ENCODE assay signal across 12 cellular contexts in genomic region chr12:46609281-46609623, GRCh38.
DNase-seq lines count a peak whose midpoint lies in the region; ATAC-seq and TF ChIP-seq lines count a peak whose summit lies in the region.
"Had no signal": no experiment of that assay in that cellular context is flagged by ENCODE, and none has a peak within 500 bp of the region (broad histone marks: within the 10 kb centered on the region; RNA-seq: fewer than 3 reads in every experiment).

No MANE protein-coding gene starts in this region.

- H3K4me2 ChIP-seq in GM23338: no peak overlapping the region

- H3K9me3 Mint-ChIP-seq in activated T-helper 1 cell treated with anti-CD3 and anti-CD28 coated beads, Interleukin-12 subunit alpha, Interleukin-12 subunit beta, Interleukin-2, Interleukin-4 antibody, amounts not matched to agents 30 ng/mL and 10 ng/mL and 1 ng/mL, durations not matched to agents 14 hours and 24 hours and 36 hours: peaks cover 51% of the 10 kb centered on the region
- H3K9me3 Mint-ChIP-seq in osteocyte (ENCODE audit: unreplicated experiment): peaks cover under 1% of the 10 kb centered on the region
- peaks cover 6% of the 10 kb centered on the region for H3K9me3 Mint-ChIP-seq in GM23338

- H3K4me3 ChIP-seq in GM23338: no peak overlapping the region
- H3K4me3 ChIP-seq: HAP-1, right atrium auricular region had no signal

- peaks cover 36% of the 10 kb centered on the region for H3K36me3 Mint-ChIP-seq in activated T-helper 1 cell treated with anti-CD3 and anti-CD28 coated beads, Interleukin-12 subunit alpha, Interleukin-12 subunit beta, Interleukin-2, Interleukin-4 antibody, amounts not matched to agents 30 ng/mL and 10 ng/mL and 1 ng/mL, durations not matched to agents 14 hours and 24 hours and 36 hours (ENCODE audit: low read depth)
- H3K36me3 Mint-ChIP-seq in osteocyte (ENCODE audit: unreplicated experiment) (peaks cover 7% of the 10 kb centered on the region), GM23338 (ENCODE audit: low read depth) (peaks cover 6% of the 10 kb centered on the region)

- intact Hi-C loops in activated T-helper 1 cell treated with anti-CD3 and anti-CD28 coated beads, Interleukin-12 subunit alpha, Interleukin-12 subunit beta, Interleukin-2, Interleukin-4 antibody, amounts not matched to agents 30 ng/mL and 10 ng/mL and 1 ng/mL, durations not matched to agents 14 hours and 24 hours and 36 hours (cut with micrococcal nuclease): loop anchor here (1.0 to 5.0 kb wide), 3 partner anchors 59 to 227 kb away; no protein-coding TSS in a partner anchor

- ATAC-seq in GM23338: no peak

- POLR2A ChIA-PET in HEK293T (lab: Yijun Ruan, JAX): no interaction called here

- H3K9me2 ChIP-seq in GM23338 (ENCODE audit: insufficient read depth): peaks cover 10% of the 10 kb centered on the region; the same call in 1 of the 2 replicates

- no peak overlapping the region for H2AFZ ChIP-seq in GM23338

- no peaks in the 10 kb centered on the region for H3K27me3 ChIP-seq in GM23338 (ENCODE audit: insufficient read depth)
- H3K27me3 ChIP-seq: right atrium auricular region had no signal

- no peaks in the 10 kb centered on the region for H3K4me1 ChIP-seq in GM23338 (ENCODE audit: insufficient read depth)
- H3K4me1 ChIP-seq: HAP-1 had no signal

- no peaks in the 10 kb centered on the region for H3F3A ChIP-seq in GM23338 (replicated peaks; ENCODE audit: low read depth)

- no peaks in the 10 kb centered on the region for H3K36me3 ChIP-seq in GM23338 (ENCODE audit: insufficient read depth)
- H3K36me3 ChIP-seq: HAP-1, right atrium auricular region had no signal

- DNase-seq in DMS153 treated with DMSO at 0.1 percent for 48 hours (lab: John Stamatoyannopoulos, UW; ENCODE audit: unreplicated experiment): peak; percentile 3
- DNase-seq in GM20000 (ENCODE audit: low spot score): peak; percentile 25
- peak; percentile 16 for DNase-seq in activated T-helper 1 cell treated with anti-CD3 and anti-CD28 coated beads, Interleukin-12 subunit alpha, Interleukin-12 subunit beta, Interleukin-2, Interleukin-4 antibody, amounts not matched to agents 30 ng/mL and 10 ng/mL and 1 ng/mL, durations not matched to agents 14 hours and 24 hours and 36 hours (ENCODE audit: low spot score)
- no peak for DNase-seq in osteocyte (ENCODE audit: extremely low spot score, unreplicated experiment)
- no peak for DNase-seq in T1000 (lab: John Stamatoyannopoulos, UW)
- no peak for DNase-seq in NCI-H187 treated with DMSO at 0.1 percent for 48 hours (lab: John Stamatoyannopoulos, UW)
- no peak for DNase-seq in GM23338 (ENCODE audit: low spot score)
- no peak for DNase-seq in HEK293T (ENCODE audit: extremely low spot score)
- DNase-seq: NCI-H187 had no signal

- H3K4me3 Mint-ChIP-seq in activated T-helper 1 cell treated with anti-CD3 and anti-CD28 coated beads, Interleukin-12 subunit alpha, Interleukin-12 subunit beta, Interleukin-2, Interleukin-4 antibody, amounts not matched to agents 30 ng/mL and 10 ng/mL and 1 ng/mL, durations not matched to agents 14 hours and 24 hours and 36 hours: peak overlapping the region; percentile 71
- H3K4me3 Mint-ChIP-seq in osteocyte (ENCODE audit: unreplicated experiment): no peak overlapping the region
- no peak overlapping the region for H3K4me3 Mint-ChIP-seq in GM23338

- peaks cover 29% of the 10 kb centered on the region for H3K4me1 Mint-ChIP-seq in activated T-helper 1 cell treated with anti-CD3 and anti-CD28 coated beads, Interleukin-12 subunit alpha, Interleukin-12 subunit beta, Interleukin-2, Interleukin-4 antibody, amounts not matched to agents 30 ng/mL and 10 ng/mL and 1 ng/mL, durations not matched to agents 14 hours and 24 hours and 36 hours (ENCODE audit: low read depth)
- H3K4me1 Mint-ChIP-seq in osteocyte (ENCODE audit: unreplicated experiment) (peaks cover 14% of the 10 kb centered on the region), GM23338 (peaks cover 3% of the 10 kb centered on the region)

- no peaks in the 10 kb centered on the region for H3K27me3 Mint-ChIP-seq in activated T-helper 1 cell treated with anti-CD3 and anti-CD28 coated beads, Interleukin-12 subunit alpha, Interleukin-12 subunit beta, Interleukin-2, Interleukin-4 antibody, amounts not matched to agents 30 ng/mL and 10 ng/mL and 1 ng/mL, durations not matched to agents 14 hours and 24 hours and 36 hours (ENCODE audit: insufficient read depth)
- H3K27me3 Mint-ChIP-seq in osteocyte (ENCODE audit: unreplicated experiment) (no peaks in the 10 kb centered on the region), GM23338 (ENCODE audit: insufficient read depth, low read depth, poor library complexity) (no peaks in the 10 kb centered on the region)

- CTCF ChIA-PET in HEK293T (lab: Yijun Ruan, JAX): no interaction called here

- TF ChIP-seq CTCF in GM20000 (IDR thresholded peaks at IDR 0.05; ENCODE audit: extremely low read depth, missing control alignments): no peak
- no peak for TF ChIP-seq CTCF in osteocyte (IDR thresholded peaks at IDR 0.05)
- no peak for TF ChIP-seq CTCF in GM23338 (conservative IDR thresholded peaks at IDR 0.05; ENCODE audit: low read depth in 2 of 2)

- no peaks in the 10 kb centered on the region for H3K79me2 ChIP-seq in GM23338 (replicated peaks; ENCODE audit: insufficient read depth)

- no peaks in the 10 kb centered on the region; the same call in 1 of the 2 replicates for H4K20me1 ChIP-seq in GM23338 (replicated peaks; ENCODE audit: insufficient read depth)

- H3K27ac Mint-ChIP-seq in activated T-helper 1 cell treated with anti-CD3 and anti-CD28 coated beads, Interleukin-12 subunit alpha, Interleukin-12 subunit beta, Interleukin-2, Interleukin-4 antibody, amounts not matched to agents 30 ng/mL and 10 ng/mL and 1 ng/mL, durations not matched to agents 14 hours and 24 hours and 36 hours: peak overlapping the region; percentile 42
- peak overlapping the region; percentile 61 for H3K27ac Mint-ChIP-seq in osteocyte (ENCODE audit: unreplicated experiment)
- no peak overlapping the region for H3K27ac Mint-ChIP-seq in GM23338

- H3K27ac ChIP-seq in GM23338 (ENCODE audit: low read depth): no peak overlapping the region
- H3K27ac ChIP-seq: HL-60 had no signal

TF ChIP-seq in GM23338, 12 proteins besides CTCF, POLR2A, EP300 and RAD21 (continues in another document):
- no peak for TF ChIP-seq ZNF331 (CRISPR knock-in tag; IDR thresholded peaks at IDR 0.05; ENCODE audit: low read depth)
- no peak for TF ChIP-seq CREB1 (CRISPR knock-in tag; IDR thresholded peaks at IDR 0.05; ENCODE audit: low read depth)
- TF ChIP-seq EZH2phosphoT487 (IDR thresholded peaks at IDR 0.05; ENCODE audit: unreplicated experiment): no peak
- TF ChIP-seq EZH2 (IDR thresholded peaks at IDR 0.05; ENCODE audit: low read depth, unreplicated experiment): no peak
- no peak for TF ChIP-seq ETS1 (IDR thresholded peaks at IDR 0.05)
- no peak for TF ChIP-seq STAT1 (IDR thresholded peaks at IDR 0.05; ENCODE audit: unreplicated experiment)
- TF ChIP-seq ZNF114 (CRISPR knock-in tag; IDR thresholded peaks at IDR 0.05): no peak

TF ChIP-seq in HEK293T, 16 proteins besides CTCF, POLR2A, EP300 and RAD21:
- no peak for TF ChIP-seq LEF1 (IDR thresholded peaks at IDR 0.05; ENCODE audit: borderline replicate concordance)

Comparison
In these comparisons a context has a peak if more than half of its experiments do, and no peak if none do; other contexts are left out.
1. DNase-seq: peak in DMS153 treated with DMSO at 0.1 percent for 48 hours (single experiment), GM20000 (single experiment) and activated T-helper 1 cell treated with anti-CD3 and anti-CD28 coated beads, Interleukin-12 subunit alpha, Interleukin-12 subunit beta, Interleukin-2, Interleukin-4 antibody, amounts not matched to agents 30 ng/mL and 10 ng/mL and 1 ng/mL, durations not matched to agents 14 hours and 24 hours and 36 hours (single experiment); none in osteocyte (single experiment), T1000 (single experiment), NCI-H187 treated with DMSO at 0.1 percent for 48 hours (single experiment), GM23338 (single experiment) and HEK293T (single experiment).